Comparison of ENCODE assay signal across 8 cellular contexts in the genomic region with DNA sequence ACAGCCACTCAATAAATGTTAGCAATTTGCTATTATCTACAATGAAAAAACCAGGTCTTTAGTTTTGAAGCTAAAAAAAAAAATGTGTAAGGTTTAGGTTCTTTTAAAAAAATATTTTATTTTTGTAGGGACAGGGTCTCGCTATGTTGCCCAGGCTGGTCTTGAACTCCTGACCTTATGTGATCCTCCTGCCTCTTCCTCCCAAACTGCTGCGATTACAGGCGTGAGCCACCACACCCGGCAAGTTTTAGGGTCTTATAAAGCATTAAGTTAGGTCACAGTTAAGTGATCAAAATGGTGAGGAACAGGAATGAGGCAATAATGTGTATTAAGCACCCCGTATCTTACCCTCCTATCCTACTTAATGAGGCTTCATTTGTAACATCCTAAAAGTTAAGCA. TPM values are rescaled to one million over a fixed set of nuclear protein-coding genes. Genes with fewer than 3 reads are reported as not detected.
DNase-seq lines count a peak whose midpoint lies in the region; ATAC-seq and TF ChIP-seq lines count a peak whose summit lies in the region.

No MANE protein-coding gene starts in this region.

- no peaks in the 10 kb centered on the region for H3K27me3 Mint-ChIP-seq in activated naive CD8-positive, alpha-beta T cell treated with anti-CD3 and anti-CD28 coated beads for 36 hours

- H3K4me1 Mint-ChIP-seq in activated naive CD8-positive, alpha-beta T cell treated with anti-CD3 and anti-CD28 coated beads for 36 hours, result peaks cover 27% of the 10 kb centered on the region

- H3K36me3 Mint-ChIP-seq in activated naive CD8-positive, alpha-beta T cell treated with anti-CD3 and anti-CD28 coated beads for 36 hours, result peaks cover 23% of the 10 kb centered on the region

- H3K9me3 ChIP-seq in uterus, result no peaks in the 10 kb centered on the region

- 52 to 56% methylated on average over 5 of the region's 5 CpGs for whole genome bisulfite sequencing in lower leg skin, 2 donors

- TF ChIP-seq POLR2A in lower leg skin (IDR thresholded peaks at IDR 0.05) (no peak), uterus (IDR thresholded peaks at IDR 0.05) (no peak)

- H3K27ac ChIP-seq in uterus, result peak overlapping the region; percentile 88 to 89

- peak overlapping the region; percentile 61 for H3K4me3 ChIP-seq in lower leg skin (ENCODE audit: low read depth, poor library complexity, severe bottlenecking)
- peak overlapping the region; percentile 75 to 96 for H3K4me3 ChIP-seq in uterus

- H3K4me3 Mint-ChIP-seq in activated naive CD8-positive, alpha-beta T cell treated with anti-CD3 and anti-CD28 coated beads for 36 hours, result peak overlapping the region; percentile 100

- no peaks in the 10 kb centered on the region for H3K36me3 ChIP-seq in uterus

- intact Hi-C loops in lower leg skin (cut with DNase I; ENCODE audit: low total_unique reads), result no loop called here
- intact Hi-C loops in uterus (cut with DNase I; ENCODE audit: low total_unique reads), result no loop called here

- TF ChIP-seq CTCF in lower leg skin (IDR thresholded peaks at IDR 0.05) (no peak), uterus (IDR thresholded peaks at IDR 0.05) (no peak)

- peak; percentile 6 for ATAC-seq in GM18861 (IDR thresholded peaks at IDR 0.05; ENCODE audit: unreplicated experiment)
- ATAC-seq in HG02973 (IDR thresholded peaks at IDR 0.05; ENCODE audit: unreplicated experiment), result peak; percentile 4
- ATAC-seq in HG02623 (IDR thresholded peaks at IDR 0.05; ENCODE audit: unreplicated experiment), result no peak

- DNase-seq in activated naive CD8-positive, alpha-beta T cell treated with anti-CD3 and anti-CD28 coated beads for 36 hours, result peak; percentile 1
- DNase-seq in lower leg skin (ENCODE audit: low spot score in 2 of 2), result no peak
- DNase-seq in uterus, result no peak
- DNase-seq in RPMI8226, result no peak
- no peak for DNase-seq in mesenteric fat pad (ENCODE audit: low spot score)

- peaks cover 0 to 6% of the 10 kb centered on the region in 2 donors for H3K4me1 ChIP-seq in uterus

- no peaks in the 10 kb centered on the region for H3K27me3 ChIP-seq in uterus

- peaks cover 9% of the 10 kb centered on the region for H3K9me3 Mint-ChIP-seq in activated naive CD8-positive, alpha-beta T cell treated with anti-CD3 and anti-CD28 coated beads for 36 hours

- peak overlapping the region; percentile 97 for H3K27ac Mint-ChIP-seq in activated naive CD8-positive, alpha-beta T cell treated with anti-CD3 and anti-CD28 coated beads for 36 hours

RNA-seq across cellular contexts. Expression of a gene that starts 0.8 kb away (rescaled TPM):
- 10 to 100 TPM; 35.9 to 42.6 TPM for total RNA-seq in activated naive CD8-positive, alpha-beta T cell treated with anti-CD3 and anti-CD28 coated beads for 36 hours
- total RNA-seq in lower leg skin (10 to 100 TPM in 3 of 4 donors, 1 to 10 TPM in 1; 9.7 to 52.8 (median 24.0) TPM), uterus (10 to 100 TPM in 3 of 4 donors, 1 to 10 TPM in 1; 3.3 to 39.2 (median 27.8) TPM), mesenteric fat pad (40.4 TPM)
